In genomic region chr19:8392017-8392591, GRCh38 we compare ENCODE assay signal across 10 cellular contexts. TPM values are rescaled to one million over a fixed set of nuclear protein-coding genes. Genes with fewer than 3 reads are reported as not detected.
DNase-seq lines count a peak whose midpoint lies in the region; ATAC-seq and TF ChIP-seq lines count a peak whose summit lies in the region.
"Had no signal": no experiment of that assay in that cellular context is flagged by ENCODE, and none has a peak within 500 bp of the region (broad histone marks: within the 10 kb centered on the region; RNA-seq: fewer than 3 reads in every experiment).

No MANE protein-coding gene starts in this region.

- H3K4me1 ChIP-seq in adipocyte (ENCODE audit: control insufficient read depth, insufficient read depth, low read length) (peaks cover 42% of the 10 kb centered on the region), sigmoid colon (peaks cover 4 to 61% (median 54%) of the 10 kb centered on the region in 4 donors)

- H3K4me3 ChIP-seq in adipocyte (ENCODE audit: low read length) (peak overlapping the region; percentile 74), sigmoid colon (peak overlapping the region in 1 of 4 donors; percentile 84)

- TF ChIP-seq EP300 in sigmoid colon (IDR thresholded peaks at IDR 0.05): no peak

- no peaks in the 10 kb centered on the region for H3K9me3 ChIP-seq in adipocyte (ENCODE audit: control insufficient read depth, low read length)
- no peaks in the 10 kb centered on the region for H3K9me3 ChIP-seq in sigmoid colon

- TF ChIP-seq CTCF in sigmoid colon (IDR thresholded peaks at IDR 0.05): no peak

- peak overlapping the region; percentile 79 for H3K9ac ChIP-seq in adipocyte (ENCODE audit: low read length)

- H3K27ac ChIP-seq in sigmoid colon: peak overlapping the region; percentile 99 to 100 (median 100)

- no peak for ATAC-seq in HG03439 (IDR thresholded peaks at IDR 0.05; ENCODE audit: unreplicated experiment)

- peak; percentile 64 for DNase-seq in DMS79 treated with DMSO at 0.1 percent for 48 hours (lab: John Stamatoyannopoulos, UW)
- DNase-seq in adipocyte (ENCODE audit: low read depth): no peak
- peak in 31 of 51 donors; percentile 9 to 76 (median 43) for DNase-seq in hypothalamus (lab: John Stamatoyannopoulos, UW)
- peak; percentile 83 for DNase-seq in sigmoid colon
- no peak for DNase-seq in central memory CD4-positive, alpha-beta T cell
- DNase-seq in NCI-H345 treated with DMSO at 0.1 percent for 48 hours (lab: John Stamatoyannopoulos, UW; ENCODE audit: unreplicated experiment): no peak
- no peak for DNase-seq in NCI-H146 (lab: John Stamatoyannopoulos, UW)
- DNase-seq: activated CD4-positive, alpha-beta memory T cell treated with anti-CD3 and anti-CD28 coated beads for 36 hours; NCI-H345 had no signal

- H3K27me3 ChIP-seq in adipocyte (replicated peaks; ENCODE audit: control insufficient read depth, insufficient read depth, low read length) (no peaks in the 10 kb centered on the region), sigmoid colon (no peaks in the 10 kb centered on the region)

- H3K36me3 ChIP-seq in adipocyte (ENCODE audit: control insufficient read depth, insufficient read depth, low read length, severe bottlenecking): no peaks in the 10 kb centered on the region
- H3K36me3 ChIP-seq in sigmoid colon: no peaks in the 10 kb centered on the region

- TF ChIP-seq POLR2A in sigmoid colon (IDR thresholded peaks at IDR 0.05): no peak

- WGBS in sigmoid colon, 2 donors: 41 to 51% methylated on average over 11 of the region's 11 CpGs

- intact Hi-C loops in sigmoid colon (cut with DNase I): no loop called here

RNA-seq across cellular contexts. Expression of gene RAB11B, which starts 1.9 kb away (rescaled TPM):
- total RNA-seq in sigmoid colon: 10 to 100 TPM; 17.5 to 42.1 (median 28.7) TPM
- polyA plus RNA-seq in sigmoid colon: 100 to 1,000 TPM in 1 of 3 donors, 10 to 100 TPM in 2; 67.0 to 103 (median 82.9) TPM

RNA-seq across cellular contexts. Expression of gene MARCHF2, which starts 21.0 kb away (rescaled TPM):
- 100 to 1,000 TPM; 283 to 383 (median 303) TPM for total RNA-seq in sigmoid colon
- polyA plus RNA-seq in sigmoid colon: 10 to 100 TPM; 25.8 to 46.2 (median 42.1) TPM

RNA-seq across cellular contexts. Expression of gene ANGPTL4, which starts 28.1 kb away (rescaled TPM):
- total RNA-seq in sigmoid colon: 10 to 100 TPM in 3 of 4 donors, 1 to 10 TPM in 1; 7.1 to 31.6 (median 24.0) TPM
- 10 to 100 TPM in 1 of 3 donors, 1 to 10 TPM in 2; 2.3 to 10.3 (median 2.4) TPM for polyA plus RNA-seq in sigmoid colon

RNA-seq across cellular contexts. Expression of gene KANK3, which starts 49.0 kb away (rescaled TPM):
- total RNA-seq in sigmoid colon: 1 to 10 TPM; 6.5 to 8.9 (median 8.4) TPM
- 1 to 10 TPM in 2 of 3 donors, under 1 TPM in 1; 0.92 to 4.9 (median 3.6) TPM for polyA plus RNA-seq in sigmoid colon

RNA-seq across cellular contexts. Expression of gene HNRNPM, which starts 52.7 kb away (rescaled TPM):
- total RNA-seq in sigmoid colon: 100 to 1,000 TPM in 1 of 4 donors, 10 to 100 TPM in 3; 62.8 to 100 (median 76.1) TPM
- polyA plus RNA-seq in sigmoid colon: 100 to 1,000 TPM in 1 of 3 donors, 10 to 100 TPM in 2; 80.5 to 224 (median 83.9) TPM

Comparison
In these comparisons a context has a peak if more than half of its experiments do, and no peak if none do; other contexts are left out.
1. DNase-seq: peak in DMS79 treated with DMSO at 0.1 percent for 48 hours (single experiment), hypothalamus (31 of 51) and sigmoid colon (single experiment); none in adipocyte (single experiment), central memory CD4-positive, alpha-beta T cell (single experiment), NCI-H345 treated with DMSO at 0.1 percent for 48 hours (single experiment) and NCI-H146 (single experiment).